23 cellular contexts compared by ENCODE assay signal in the genomic region with DNA sequence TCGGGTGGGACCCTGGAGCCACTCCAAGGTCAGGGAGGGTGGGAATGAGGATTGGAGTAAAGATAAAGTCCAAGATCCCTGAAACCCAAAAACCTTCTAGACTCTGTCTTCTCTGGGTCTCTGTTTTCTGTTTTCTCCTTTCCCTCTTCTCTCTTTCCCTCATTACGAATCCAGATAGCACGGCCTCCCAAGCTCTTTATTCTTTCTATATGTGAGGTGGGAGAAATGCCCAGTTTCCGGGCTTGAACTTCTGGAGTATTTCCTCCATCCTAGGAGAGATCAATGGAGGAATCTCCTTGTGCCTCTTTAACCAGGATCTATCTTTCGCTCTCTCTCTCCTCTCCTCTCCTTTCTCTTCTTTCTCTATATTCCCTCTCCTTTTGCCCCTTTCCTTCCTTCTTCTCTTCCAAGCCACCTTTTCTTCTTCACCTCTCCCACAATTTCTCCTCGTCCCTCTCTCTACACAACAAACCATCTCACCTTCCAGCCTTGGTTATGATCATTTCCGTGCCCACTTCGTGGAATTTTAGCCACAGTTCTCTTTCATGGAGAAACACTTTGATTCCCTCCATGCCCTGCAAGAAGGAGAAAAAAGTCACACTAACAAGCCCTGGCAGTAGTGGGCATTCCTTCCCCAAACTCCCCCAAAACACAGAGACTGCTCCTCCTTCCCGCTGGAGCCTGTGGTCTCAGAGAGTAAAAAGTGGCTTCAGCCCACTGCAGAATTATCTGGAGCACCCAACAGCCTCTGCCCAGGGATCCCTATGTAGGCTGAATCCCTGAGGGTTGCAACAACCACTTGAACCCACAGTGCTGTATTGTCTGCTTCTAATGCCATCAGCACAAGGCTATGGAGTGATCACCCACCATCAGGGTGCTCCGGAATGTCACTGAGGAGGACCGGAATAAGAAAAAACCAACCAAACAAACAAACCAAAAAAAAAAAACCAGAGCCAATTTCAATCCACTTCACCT. TPM values are rescaled to one million over a fixed set of nuclear protein-coding genes. Genes with fewer than 3 reads are reported as not detected.
A peak's percentile ranks its signal among the peaks of the same experiment; 100 is the strongest.
DNase-seq lines count a peak whose midpoint lies in the region; ATAC-seq and TF ChIP-seq lines count a peak whose summit lies in the region.
"Had no signal": no experiment of that assay in that cellular context is flagged by ENCODE, and none has a peak within 500 bp of the region (broad histone marks: within the 10 kb centered on the region; RNA-seq: fewer than 3 reads in every experiment).

No MANE protein-coding gene starts in this region.

- H3K36me3 ChIP-seq in IMR-90 (ENCODE audit: control insufficient read depth, insufficient read depth, low read length) (peaks cover 43% of the 10 kb centered on the region; the same call in 1 of the 2 replicates), gastroesophageal sphincter (peaks cover 0 to 18% of the 10 kb centered on the region in 2 donors), sigmoid colon (no peaks in the 10 kb centered on the region), vagina (no peaks in the 10 kb centered on the region)
- H3K36me3 ChIP-seq: BE2C, right lobe of liver, uterus had no signal

- ATAC-seq in IMR-90 (ENCODE audit: low read depth) (no peak), gastroesophageal sphincter (no peak)
- ATAC-seq: activated CD8-positive, alpha-beta memory T cell treated with anti-CD3 and anti-CD28 coated beads, Interleukin-2, amount 10 ng/mL, durations not matched to agents 7 days and 5 days; GM12878; right lobe of liver had no signal

- peak overlapping the region; percentile 88 for H2BK20ac ChIP-seq in IMR-90 (ENCODE audit: low read depth, low read length)

- dilution Hi-C loops in IMR-90 (cut with HindIII; ENCODE audit: low sequenced_read_pairs, unreplicated experiment): no loop called here

- H3K4me3 ChIP-seq in IMR-90 (ENCODE audit: insufficient read depth, low read depth, low read length): peak overlapping the region; percentile 41
- H3K4me3 ChIP-seq in gastroesophageal sphincter: peak overlapping the region; percentile 11 to 67
- no peak overlapping the region for H3K4me3 ChIP-seq in sigmoid colon
- H3K4me3 ChIP-seq in vagina: no peak overlapping the region
- H3K4me3 ChIP-seq: GM12878, right lobe of liver, uterus had no signal

- H2AFZ ChIP-seq in IMR-90 (replicated peaks; ENCODE audit: low read length, poor library complexity): peak overlapping the region; percentile 80

- peaks cover 5% of the 10 kb centered on the region for H3K9me1 ChIP-seq in IMR-90 (ENCODE audit: insufficient read depth, low read length)

- H2AK9ac ChIP-seq in IMR-90 (replicated peaks; ENCODE audit: low read depth, low read length, poor library complexity): peak overlapping the region; percentile 68

- TF ChIP-seq EP300 in gastroesophageal sphincter (IDR thresholded peaks at IDR 0.05): no peak
- TF ChIP-seq EP300 in sigmoid colon (IDR thresholded peaks at IDR 0.05): no peak

- peaks cover 3% of the 10 kb centered on the region for H4K20me1 ChIP-seq in IMR-90 (ENCODE audit: insufficient read depth, low read length)

- peak overlapping the region; percentile 100 for H3K23ac ChIP-seq in IMR-90 (ENCODE audit: low read depth, low read length)

- H4K5ac ChIP-seq in IMR-90 (ENCODE audit: low read depth, low read length): peak overlapping the region; percentile 87

- DNase-seq in ELR (ENCODE audit: low read depth) (peak; percentile 61), IMR-90 (peak; percentile 68), sigmoid colon (peak; percentile 10), vagina (ENCODE audit: extremely low spot score in 2 of 2) (no peak), NCI-H2227 (lab: John Stamatoyannopoulos, UW; ENCODE audit: unreplicated experiment) (no peak)
- DNase-seq in central memory CD4-positive, alpha-beta T cell: no peak
- DNase-seq: activated CD8-positive, alpha-beta memory T cell treated with anti-CD3 and anti-CD28 coated beads, Interleukin-2, amount 10 ng/mL, durations not matched to agents 7 days and 5 days; BE2C; caudate nucleus; GF-D8; hypothalamus; NCI-H1417 treated with DMSO at 0.1 percent for 48 hours; NCI-H2171; NCI-H82; right lobe of liver; SK-N-SH; stimulated activated naive CD4-positive, alpha-beta T cell treated with Interleukin-2 at 50 U/mL for 16 hours; T1000; uterus had no signal

- H2BK15ac ChIP-seq in IMR-90 (ENCODE audit: low read depth, low read length): peak overlapping the region; percentile 69

- POLR2A ChIA-PET in IMR-90 (lab: Charles Lee; ENCODE audit: unreplicated experiment): interaction anchor here (0.5 to 0.6 kb wide), 2 partner anchors 9 to 71 kb away, joined by 3 read pairs; no protein-coding TSS in a partner anchor

- H2BK120ac ChIP-seq in IMR-90 (ENCODE audit: low read depth, low read length): peak overlapping the region; percentile 94

- in situ Hi-C loops in IMR-90 (cut with MboI; ENCODE audit: low sequenced_read_pairs): loop anchor here (5.0 to 25.0 kb wide), 4 partner anchors 76 to 1214 kb away; a partner anchor contains a TSS

- H3K18ac ChIP-seq in IMR-90 (ENCODE audit: low read depth, low read length): peak overlapping the region; percentile 66

- H3K27ac ChIP-seq in IMR-90 (ENCODE audit: insufficient read depth, low read length) (peak overlapping the region; percentile 99), gastroesophageal sphincter (peak overlapping the region; percentile 64 to 94 (median 92)), sigmoid colon (peak overlapping the region in 1 of 4 donors; percentile 88), vagina (no peak overlapping the region)
- H3K27ac ChIP-seq: right lobe of liver, uterus had no signal

- H3K56ac ChIP-seq in IMR-90 (ENCODE audit: extremely low read depth, insufficient read depth, low read length): peak overlapping the region; percentile 97

- H4K91ac ChIP-seq in IMR-90 (ENCODE audit: insufficient read depth, low read depth, low read length): peak overlapping the region; percentile 89

- peak overlapping the region; percentile 97 for H3K14ac ChIP-seq in IMR-90 (replicated peaks; ENCODE audit: low read depth, low read length)

- H3K79me1 ChIP-seq in IMR-90 (ENCODE audit: low read depth in 1 of 2, low read length in 2 of 2): peaks cover 0 to 31% of the 10 kb centered on the region in 2 experiments; a peak in 2 of 4 replicates

- no TSS peak for BruUV-seq in IMR-90 (replicated peaks; lab: Mats Ljungman, UMichigan)

- no peak for TF ChIP-seq RAD21 in IMR-90 (IDR thresholded peaks at IDR 0.05; ENCODE audit: low read length)

- H3K9me3 ChIP-seq in IMR-90 (ENCODE audit: control insufficient read depth, insufficient read depth, low read length) (no peaks in the 10 kb centered on the region), gastroesophageal sphincter (no peaks in the 10 kb centered on the region), sigmoid colon (no peaks in the 10 kb centered on the region), vagina (no peaks in the 10 kb centered on the region)
- H3K9me3 ChIP-seq: BE2C, right lobe of liver, SK-N-SH, uterus had no signal

- H2BK5ac ChIP-seq in IMR-90 (ENCODE audit: low read depth, low read length, poor library complexity, severe bottlenecking): peak overlapping the region; percentile 95

- CTCF ChIA-PET in IMR-90 (lab: Yijun Ruan, JAX): interaction anchor here (0.9 to 1.5 kb wide), 2 partner anchors 75 to 107 kb away, joined by 3 read pairs; no protein-coding TSS in a partner anchor

- H3K9ac ChIP-seq in IMR-90 (ENCODE audit: low read depth, low read length): peak overlapping the region; percentile 96
- H3K9ac ChIP-seq: SK-N-SH had no signal

- H3K4me1 ChIP-seq in IMR-90 (ENCODE audit: control insufficient read depth, insufficient read depth, low read length) (peaks cover 35% of the 10 kb centered on the region), gastroesophageal sphincter (peaks cover 0 to 71% (median 12%) of the 10 kb centered on the region in 3 donors), sigmoid colon (peaks cover 0 to 24% (median 19%) of the 10 kb centered on the region in 4 donors), vagina (peaks cover 9% of the 10 kb centered on the region)
- H3K4me1 ChIP-seq: BE2C, right lobe of liver had no signal

- TF ChIP-seq CTCF in IMR-90 (conservative IDR thresholded peaks at IDR 0.05; ENCODE audit: low read depth, low read length) (no peak), gastroesophageal sphincter (IDR thresholded peaks at IDR 0.05) (no peak), sigmoid colon (IDR thresholded peaks at IDR 0.05) (no peak), vagina (IDR thresholded peaks at IDR 0.05) (no peak)

- peak overlapping the region; percentile 86 for H2AK5ac ChIP-seq in IMR-90 (ENCODE audit: low read depth, low read length)

- no peak; the same call in 1 of the 2 replicates for TF ChIP-seq POLR2A in IMR-90 (IDR thresholded peaks at IDR 0.05; ENCODE audit: low read depth, low read length)
- TF ChIP-seq POLR2A in gastroesophageal sphincter (IDR thresholded peaks at IDR 0.05): no peak
- no peak for TF ChIP-seq POLR2A in sigmoid colon (IDR thresholded peaks at IDR 0.05)
- no peak for TF ChIP-seq POLR2A in vagina (IDR thresholded peaks at IDR 0.05)

- H3K27me3 ChIP-seq in IMR-90 (ENCODE audit: control insufficient read depth, insufficient read depth, low read length) (no peaks in the 10 kb centered on the region), gastroesophageal sphincter (peaks cover 31% of the 10 kb centered on the region), sigmoid colon (peaks cover 51 to 100% (median 98%) of the 10 kb centered on the region in 3 donors), vagina (peaks cover 8% of the 10 kb centered on the region)

- H3K4ac ChIP-seq in IMR-90 (ENCODE audit: low read depth, low read length): peak overlapping the region; percentile 95

- peak overlapping the region; percentile 88 to 91 for H4K8ac ChIP-seq in IMR-90 (ENCODE audit: low read depth in 2 of 2, low read length in 2 of 2)

- WGBS in IMR-90 (ENCODE audit: extremely low coverage in 2 of 2, insufficient read length in 1 of 2), 2 experiments: 14 to 100% methylated on average over 1 to 2 of the region's 11 CpGs
- WGBS in gastroesophageal sphincter (ENCODE audit: low coverage in 1 of 2), 2 donors: 14 to 44% methylated on average over 7 to 9 of the region's 11 CpGs
- WGBS in sigmoid colon, 2 donors: 5 to 10% methylated on average over 11 of the region's 11 CpGs

- H3K4me2 ChIP-seq in IMR-90 (ENCODE audit: low read depth, low read length): peak overlapping the region; percentile 70
- H3K4me2 ChIP-seq: SK-N-SH had no signal

- intact Hi-C loops in IMR-90 (cut with micrococcal nuclease): loop anchor here (1.0 to 5.0 kb wide), 4 partner anchors 9 to 419 kb away; no protein-coding TSS in a partner anchor
- intact Hi-C loops in sigmoid colon (cut with DNase I): no loop called here
- intact Hi-C loops in vagina (cut with DNase I): no loop called here

TF ChIP-seq in IMR-90, 13 proteins besides CTCF, POLR2A, EP300 and RAD21:
- no peak for TF ChIP-seq MAZ (IDR thresholded peaks at IDR 0.05; ENCODE audit: borderline replicate concordance, low read depth, low read length)
- TF ChIP-seq BHLHE40 (IDR thresholded peaks at IDR 0.05; ENCODE audit: low read depth, low read length): no peak

RNA-seq across cellular contexts. Expression of a gene that starts 4.3 kb away (rescaled TPM):
- 10.8 and 13.3 TPM in 2 replicates for total RNA-seq in IMR-90 (2012; rRNA removed)
- polyA plus RNA-seq in IMR-90 (2012; rRNA removed): 14.7 and 16.6 TPM in 2 replicates
- 8.9 and 16.8 TPM in 2 replicates for polyA plus RNA-seq in IMR-90 (2012; cell fraction: cytosol; rRNA removed)
- polyA plus RNA-seq in IMR-90 (2012; cell fraction: nucleus; rRNA removed; ENCODE audit: low replicate concordance): 36.1 and 51.2 TPM in 2 replicates
- 10 to 100 TPM in 3 of 4 donors, 1 to 10 TPM in 1; 8.6 to 38.8 (median 28.0) TPM for total RNA-seq in gastroesophageal sphincter
- total RNA-seq in sigmoid colon: not detected
- polyA plus RNA-seq in sigmoid colon: not detected
- total RNA-seq in vagina: not detected
- total RNA-seq: activated CD8-positive, alpha-beta memory T cell treated with anti-CD3 and anti-CD28 coated beads, Interleukin-2, amount 10 ng/mL, durations not matched to agents 7 days and 5 days; activated T-helper 2 cell treated with anti-CD3 and anti-CD28 coated beads, Interferon-gamma antibody, Interleukin-2, Interleukin-4, amounts not matched to agents 10 μg/mL and 5 μg/mL and 100 μg/mL, durations not matched to agents 14 hours and 24 hours and 36 hours; GM12878; kidney epithelial cell; right lobe of liver; uterus had no signal
- polyA plus RNA-seq: SK-N-SH had no signal

Comparison
In these comparisons a context has a peak if more than half of its experiments do, and no peak if none do; other contexts are left out.
1. DNase-seq: peak in ELR (single experiment), IMR-90 (single experiment) and sigmoid colon (single experiment); none in vagina (0 of 2), central memory CD4-positive, alpha-beta T cell (single experiment) and NCI-H2227 (single experiment).
2. H3K4me3 ChIP-seq: peak in IMR-90 (single experiment) and gastroesophageal sphincter (2 of 2); none in sigmoid colon (0 of 4) and vagina (0 of 2).